In genomic region chr6:170493354-170493753, GRCh38 we compare ENCODE assay signal across 10 cellular contexts.
"Had no signal": no experiment of that assay in that cellular context is flagged by ENCODE, and none has a peak within 500 bp of the region (broad histone marks: within the 10 kb centered on the region; RNA-seq: fewer than 3 reads in every experiment).

No MANE protein-coding gene starts in this region.

- H3K4me3 ChIP-seq: GM23248, GM23338, HAP-1 had no signal

- H3K27ac ChIP-seq: GM23248 had no signal

- H2AFZ ChIP-seq: GM23248, GM23338 had no signal

- H3K9ac ChIP-seq: GM23248 had no signal

- H3K36me3 ChIP-seq: HAP-1 had no signal

- ATAC-seq: GM23338, HCT116 had no signal

- H3K9me3 Mint-ChIP-seq: H9, HFFc6 had no signal

- DNase-seq: GM23248, GOT3, H7, H9, HCEC 1CT, HFFc6 had no signal

- FAIRE-seq: H54 had no signal

- H3K4me3 Mint-ChIP-seq: GM23338, H9, HFFc6 had no signal

- H3K9me3 ChIP-seq: HAP-1 had no signal

- H3K4me1 ChIP-seq: HAP-1 had no signal

- H3K4me2 ChIP-seq: GM23338 had no signal

- H3K27ac Mint-ChIP-seq: GM23338, H9, HFFc6 had no signal
